Comparison of ENCODE assay signal across 26 cellular contexts in the genomic region with DNA sequence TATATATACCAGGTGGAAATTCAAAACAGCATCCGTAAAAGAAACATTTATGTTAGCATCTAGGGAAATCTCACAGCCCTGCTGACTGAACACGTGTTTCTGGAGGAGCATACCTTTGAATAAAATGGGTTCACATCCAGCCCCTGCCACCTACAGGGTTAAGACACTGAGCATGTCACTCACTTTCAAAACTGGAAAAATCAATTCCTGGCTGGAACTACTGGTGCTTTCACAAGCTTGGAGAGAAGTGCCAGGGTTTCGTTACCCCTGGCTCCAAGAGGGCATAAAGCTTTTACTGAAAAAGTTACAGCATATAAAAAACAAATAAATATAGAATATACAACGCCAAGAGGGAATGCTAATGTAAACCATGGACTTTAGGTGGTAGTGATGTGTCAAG. TPM values are rescaled to one million over a fixed set of nuclear protein-coding genes. Genes with fewer than 3 reads are reported as not detected.
DNase-seq lines count a peak whose midpoint lies in the region; ATAC-seq, FAIRE-seq and TF ChIP-seq lines count a peak whose summit lies in the region.
"Had no signal": no experiment of that assay in that cellular context is flagged by ENCODE, and none has a peak within 500 bp of the region (broad histone marks: within the 10 kb centered on the region; RNA-seq: fewer than 3 reads in every experiment).

No MANE protein-coding gene starts in this region.

- peaks cover 0 to under 1% of the 10 kb centered on the region in 2 experiments; a peak in 2 of 5 replicates for H3K36me3 ChIP-seq in HepG2 (replicated peaks in 1 of 2; ENCODE audit: control insufficient read depth in 1 of 2, insufficient read depth in 2 of 2, low read length in 2 of 2)
- H3K36me3 ChIP-seq: MG63, thyroid gland had no signal

- peaks cover 65% of the 10 kb centered on the region for H3K79me2 ChIP-seq in HepG2 (ENCODE audit: insufficient read depth, low read length)

- no peak for TF ChIP-seq RAD21 in HepG2 (CRISPR knock-in tag; IDR thresholded peaks at IDR 0.05)

- peaks cover 90% of the 10 kb centered on the region for H3K4me1 Mint-ChIP-seq in activated T-cell treated with anti-CD3 and anti-CD28 coated beads, Interleukin-2, amount 50 U/mL, for 24 hours (ENCODE audit: low read depth)
- H3K4me1 Mint-ChIP-seq in activated T-helper 17 cell treated with anti-CD3 and anti-CD28 coated beads, Interleukin-2, amount 50 U/mL, for 72 hours: peaks cover 55% of the 10 kb centered on the region

- ATAC-seq in activated T-helper 17 cell treated with anti-CD3 and anti-CD28 coated beads, Interleukin-2, amount 50 U/mL, for 72 hours (replicated peaks): no peak
- no peak for ATAC-seq in HepG2
- no peak for ATAC-seq in GM19397 (IDR thresholded peaks at IDR 0.05; ENCODE audit: unreplicated experiment)
- no peak for ATAC-seq in HG03342 (IDR thresholded peaks at IDR 0.05; ENCODE audit: unreplicated experiment)
- ATAC-seq: K562; stimulated activated naive CD8-positive, alpha-beta T cell treated with anti-CD3 and anti-CD28 coated beads, Interleukin-15, Interleukin-2, amounts not matched to agents 100 U/mL and 50 U/mL, for 24 hours had no signal

- CTCF ChIA-PET in HepG2 (lab: Yijun Ruan, JAX; ENCODE audit: low intra/inter-chr PET ratio, low total read pairs): no interaction called here

- H3K27ac Mint-ChIP-seq in activated T-cell treated with anti-CD3 and anti-CD28 coated beads, Interleukin-2, amount 50 U/mL, for 24 hours: peak overlapping the region; percentile 84
- H3K27ac Mint-ChIP-seq in activated T-helper 17 cell treated with anti-CD3 and anti-CD28 coated beads, Interleukin-2, amount 50 U/mL, for 72 hours: peak overlapping the region; percentile 88
- H3K27ac Mint-ChIP-seq: immature natural killer cell had no signal

- no peak overlapping the region for H3K9ac ChIP-seq in HepG2 (ENCODE audit: insufficient read depth, low read depth, low read length)

- BruUV-seq in HepG2 (replicated peaks; lab: Mats Ljungman, UMichigan): no TSS peak

- no peaks in the 10 kb centered on the region for H3K27me3 ChIP-seq in HepG2 (ENCODE audit: control insufficient read depth in 1 of 2, insufficient read depth in 2 of 2, low read length in 2 of 2)
- H3K27me3 ChIP-seq: MG63, thyroid gland had no signal

- H3K27ac ChIP-seq in HepG2 (ENCODE audit: extremely low read length, insufficient read depth, low read length) (no peak overlapping the region), temporal lobe (ENCODE audit: low read depth, low read length) (peak overlapping the region; percentile 28)
- H3K27ac ChIP-seq: SK-N-MC, thyroid gland had no signal

- in situ Hi-C loops in HepG2 (cut with HindIII; ENCODE audit: extremely low pct_ligation_motif_present, low pct_unique_long_range_greater_than_20kb): no loop called here

- no peaks in the 10 kb centered on the region for H3K9me3 Mint-ChIP-seq in activated T-cell treated with anti-CD3 and anti-CD28 coated beads, Interleukin-2, amount 50 U/mL, for 24 hours
- no peaks in the 10 kb centered on the region for H3K9me3 Mint-ChIP-seq in activated T-helper 17 cell treated with anti-CD3 and anti-CD28 coated beads, Interleukin-2, amount 50 U/mL, for 72 hours
- H3K9me3 Mint-ChIP-seq: central memory CD8-positive, alpha-beta T cell; immature natural killer cell had no signal

- TF ChIP-seq POLR2A in HepG2 (IDR thresholded peaks at IDR 0.05; ENCODE audit: insufficient read depth in 1 of 2, low read depth in 2 of 2, low read length in 2 of 2): no peak

- WGBS in HepG2 (ENCODE audit: low lambda C conversion rate): 91% methylated on average over 4 of the region's 4 CpGs

- H3K4me3 Mint-ChIP-seq in activated T-cell treated with anti-CD3 and anti-CD28 coated beads, Interleukin-2, amount 50 U/mL, for 24 hours: no peak overlapping the region
- peak overlapping the region; percentile 61 for H3K4me3 Mint-ChIP-seq in activated T-helper 17 cell treated with anti-CD3 and anti-CD28 coated beads, Interleukin-2, amount 50 U/mL, for 72 hours
- H3K4me3 Mint-ChIP-seq: central memory CD8-positive, alpha-beta T cell; H9; immature natural killer cell had no signal

- H3K4me2 ChIP-seq in HepG2 (ENCODE audit: low read depth, low read length): no peak overlapping the region

- H3K4me3 ChIP-seq in HepG2 (replicated peaks in 1 of 3; ENCODE audit: insufficient read depth in 1 of 3, low read depth in 2 of 3, low read length in 3 of 3): no peak overlapping the region
- H3K4me3 ChIP-seq: K562, MG63, SK-N-MC, thyroid gland had no signal

- intact Hi-C loops in HepG2 (cut with micrococcal nuclease; ENCODE audit: unreplicated experiment): no loop called here

- H3K27me3 Mint-ChIP-seq in activated T-cell treated with anti-CD3 and anti-CD28 coated beads, Interleukin-2, amount 50 U/mL, for 24 hours: no peaks in the 10 kb centered on the region
- no peaks in the 10 kb centered on the region for H3K27me3 Mint-ChIP-seq in activated T-helper 17 cell treated with anti-CD3 and anti-CD28 coated beads, Interleukin-2, amount 50 U/mL, for 72 hours
- H3K27me3 Mint-ChIP-seq: central memory CD8-positive, alpha-beta T cell had no signal

- POLR2A ChIA-PET in HepG2 (lab: Yijun Ruan, JAX): interaction anchor here (1.1 kb wide), 1 partner anchor 114 kb away, joined by 3 read pairs; no protein-coding TSS in a partner anchor

- TF ChIP-seq EP300 in HepG2 (IDR thresholded peaks at IDR 0.05; ENCODE audit: low read depth in 2 of 2, low read length in 2 of 2) (no peak), HepG2 (CRISPR knock-in tag; IDR thresholded peaks at IDR 0.05; ENCODE audit: borderline replicate concordance) (no peak)

- H3K9me3 ChIP-seq in HepG2 (ENCODE audit: low read length): no peaks in the 10 kb centered on the region
- H3K9me3 ChIP-seq: MG63, thyroid gland had no signal

- TF ChIP-seq CTCF in HepG2 (CRISPR knock-in tag; IDR thresholded peaks at IDR 0.05): no peak

- H3K4me1 ChIP-seq in HepG2 (ENCODE audit: insufficient read depth, low read length): peaks cover 93% of the 10 kb centered on the region

- H4K20me1 ChIP-seq in HepG2 (ENCODE audit: insufficient read depth, low read length): no peaks in the 10 kb centered on the region

- FAIRE-seq in HepG2 (lab: Jason Lieb, UNC): no peak
- FAIRE-seq: A204.1, endothelial cell of umbilical vein, GM12892, K562 had no signal

- H2AFZ ChIP-seq in HepG2 (ENCODE audit: low read length): no peak overlapping the region

- DNase-seq in activated T-cell treated with anti-CD3 and anti-CD28 coated beads, Interleukin-2, amount 50 U/mL, for 24 hours: no peak
- no peak for DNase-seq in activated T-cell treated with anti-CD3 and anti-CD28 coated beads, Interleukin-2, amount 50 U/mL, for 1 hour
- DNase-seq in HepG2 (ENCODE audit: low spot score): no peak
- no peak for DNase-seq in kidney tubule cell (ENCODE audit: low spot score)
- DNase-seq: activated naive CD4-positive, alpha-beta T cell treated with anti-CD3 and anti-CD28 coated beads, Interleukin-2, amount 50 U/mL, for 16 hours; AML-193; aorta; H9; immature natural killer cell; mesendoderm; NCI-H1417 treated with DMSO at 0.1 percent for 48 hours; NCI-H82; stimulated activated naive CD8-positive, alpha-beta T cell treated with anti-CD3 and anti-CD28 coated beads, Interleukin-15, Interleukin-2, amounts not matched to agents 100 U/mL and 50 U/mL, for 24 hours; T-helper 2 cell; thyroid gland had no signal

- H3K36me3 Mint-ChIP-seq in activated T-cell treated with anti-CD3 and anti-CD28 coated beads, Interleukin-2, amount 50 U/mL, for 24 hours (ENCODE audit: low read depth): peaks cover 35% of the 10 kb centered on the region
- H3K36me3 Mint-ChIP-seq in activated T-helper 17 cell treated with anti-CD3 and anti-CD28 coated beads, Interleukin-2, amount 50 U/mL, for 72 hours (ENCODE audit: low read depth): peaks cover 64% of the 10 kb centered on the region

TF ChIP-seq in HepG2, 621 proteins besides CTCF, POLR2A, EP300 and RAD21:
- TF ChIP-seq POGZ (CRISPR knock-in tag; IDR thresholded peaks at IDR 0.05) (no peak), ZNF652 (CRISPR knock-in tag; IDR thresholded peaks at IDR 0.05; ENCODE audit: borderline replicate concordance, low read depth) (peak; percentile 23; the same call in 1 of the 2 replicates)

RNA-seq across cellular contexts. Expression of gene SERINC5, which starts 48.0 kb away (rescaled TPM):
- total RNA-seq in activated T-helper 17 cell treated with anti-CD3 and anti-CD28 coated beads, Interleukin-2, amount 50 U/mL, for 72 hours: 10 to 100 TPM; 50.7 to 76.7 TPM
- total RNA-seq in HepG2 (2016; rRNA removed; fragmentation: Illumina TruSeq; extraction: Trizol) (22.8 and 23.1 TPM in 2 replicates), temporal lobe (45.2 TPM)
- 5.4 and 6.5 TPM in 2 replicates for total RNA-seq in HepG2 (2016; cell fraction: cytosol; rRNA removed; fragmentation: Illumina TruSeq; extraction: Trizol; ENCODE audit: low read depth)
- 21.5 and 23.8 TPM in 2 replicates for total RNA-seq in HepG2 (2016; cell fraction: insoluble cytoplasmic fraction; rRNA removed; fragmentation: Illumina TruSeq; extraction: Trizol)
- 9.0 and 9.4 TPM in 2 replicates for total RNA-seq in HepG2 (2016; cell fraction: membrane; rRNA removed; fragmentation: Illumina TruSeq; extraction: Trizol)
- 33.8 and 36.7 TPM in 2 replicates for total RNA-seq in HepG2 (2016; cell fraction: nucleus; rRNA removed; fragmentation: Illumina TruSeq; extraction: Trizol)
- polyA plus RNA-seq in HepG2 (2011; rRNA removed): 17.3 TPM in 2 replicates
- polyA plus RNA-seq in HepG2 (2011; cell fraction: cytosol; rRNA removed): 12.6 and 17.2 TPM in 2 replicates
- polyA plus RNA-seq in HepG2 (2011; cell fraction: nucleus; rRNA removed): 7.1 and 8.9 TPM in 2 replicates
- 19.5 and 21.6 TPM in 2 replicates for polyA plus RNA-seq in HepG2 (2012)
- 0.84 and 0.86 TPM in 2 replicates for polyA plus RNA-seq in HepG2 (2016; cell fraction: cytosol; fragmentation: Illumina TruSeq; extraction: Trizol; ENCODE audit: low read depth)
- 9.7 and 9.9 TPM in 2 replicates for polyA plus RNA-seq in HepG2 (2016; cell fraction: insoluble cytoplasmic fraction; fragmentation: Illumina TruSeq; extraction: Trizol; ENCODE audit: low read depth)
- 2.2 and 3.1 TPM in 2 replicates for polyA plus RNA-seq in HepG2 (2016; cell fraction: membrane; fragmentation: Illumina TruSeq; extraction: Trizol; ENCODE audit: low read depth)
- 20.5 and 22.1 TPM in 2 replicates for polyA plus RNA-seq in HepG2 (2016; cell fraction: nucleus; fragmentation: Illumina TruSeq; extraction: Trizol; ENCODE audit: insufficient read depth, low read depth)
- 6.4 and 56.6 TPM in 2 replicates for polyA minus RNA-seq in HepG2 (2011; rRNA and poly(A)+ RNA removed; ENCODE audit: low replicate concordance)
- polyA minus RNA-seq in HepG2 (2011; cell fraction: cytosol; rRNA and poly(A)+ RNA removed): 25.1 and 29.5 TPM in 2 replicates
- 22.3 and 25.4 TPM in 2 replicates for polyA minus RNA-seq in HepG2 (2011; cell fraction: nucleus; rRNA and poly(A)+ RNA removed)
